14 cellular contexts compared by ENCODE assay signal in genomic region chr3:36837089-36837488, GRCh38.
DNase-seq lines count a peak whose midpoint lies in the region; ATAC-seq and TF ChIP-seq lines count a peak whose summit lies in the region.
"Had no signal": no experiment of that assay in that cellular context is flagged by ENCODE, and none has a peak within 500 bp of the region (broad histone marks: within the 10 kb centered on the region; RNA-seq: fewer than 3 reads in every experiment).

No MANE protein-coding gene starts in this region.

- H3K9me2 ChIP-seq in PC-3 (replicated peaks; ENCODE audit: low read length): no peaks in the 10 kb centered on the region

- H3K4me1 Mint-ChIP-seq in MCF 10A (ENCODE audit: insufficient read depth, unreplicated experiment): no peaks in the 10 kb centered on the region
- H3K4me1 Mint-ChIP-seq in stimulated activated effector memory CD8-positive, alpha-beta T cell treated with anti-CD3 and anti-CD28 coated beads, Interleukin-12 subunit alpha, Interleukin-12 subunit beta, amount 100 ng/mL, for 72 hours: peaks cover 9% of the 10 kb centered on the region

- 96% methylated on average over 2 of the region's 3 CpGs for WGBS in mammary epithelial cell (ENCODE audit: low coverage, missing lambda C conversion rate)

- H3K79me2 ChIP-seq in mammary epithelial cell (ENCODE audit: insufficient read depth, low read length) (no peaks in the 10 kb centered on the region), PC-3 (ENCODE audit: low read length) (no peaks in the 10 kb centered on the region)

- H3K27ac Mint-ChIP-seq in MCF 10A (ENCODE audit: low read depth, unreplicated experiment): no peak overlapping the region
- H3K27ac Mint-ChIP-seq in stimulated activated effector memory CD8-positive, alpha-beta T cell treated with anti-CD3 and anti-CD28 coated beads, Interleukin-12 subunit alpha, Interleukin-12 subunit beta, amount 100 ng/mL, for 72 hours: peak overlapping the region; percentile 35
- H3K27ac Mint-ChIP-seq: mesothelial cell of epicardium had no signal

- H4K20me1 ChIP-seq in mammary epithelial cell (ENCODE audit: insufficient read depth, low read length) (no peaks in the 10 kb centered on the region), PC-3 (ENCODE audit: low read length) (no peaks in the 10 kb centered on the region)

- POLR2A ChIA-PET in MCF 10A (lab: Yijun Ruan, JAX) (no interaction called here), PC-3 (lab: Charles Lee; ENCODE audit: unreplicated experiment) (no interaction called here)

- no peaks in the 10 kb centered on the region for H3K27me3 Mint-ChIP-seq in MCF 10A (ENCODE audit: insufficient read depth, unreplicated experiment)
- H3K27me3 Mint-ChIP-seq: activated naive CD8-positive, alpha-beta T cell had no signal

- H3K4me3 Mint-ChIP-seq in MCF 10A (ENCODE audit: unreplicated experiment): no peak overlapping the region
- H3K4me3 Mint-ChIP-seq in stimulated activated effector memory CD8-positive, alpha-beta T cell treated with anti-CD3 and anti-CD28 coated beads, Interleukin-12 subunit alpha, Interleukin-12 subunit beta, amount 100 ng/mL, for 72 hours: no peak overlapping the region
- H3K4me3 Mint-ChIP-seq: activated naive CD8-positive, alpha-beta T cell; mesothelial cell of epicardium had no signal

- peak; percentile 20; the same call in 1 of the 2 replicates for ATAC-seq in PC-3
- no peak for ATAC-seq in stimulated activated effector memory CD8-positive, alpha-beta T cell treated with anti-CD3 and anti-CD28 coated beads, Interleukin-12 subunit alpha, Interleukin-12 subunit beta, amount 100 ng/mL, for 72 hours
- ATAC-seq in HG03097 (IDR thresholded peaks at IDR 0.05; ENCODE audit: low FRiP score, unreplicated experiment): no peak

- CTCF ChIA-PET in mammary epithelial cell (lab: Charles Lee; ENCODE audit: low non-redundant PET) (interaction anchor here (0.5 to 0.7 kb wide), 2 partner anchors 13 to 21 kb away, joined by 3 to 5 read pairs; no protein-coding TSS in a partner anchor), MCF 10A (lab: Yijun Ruan, JAX) (interaction anchor here (1.0 to 1.1 kb wide), 3 partner anchors 11 to 45 kb away, joined by 3 to 6 read pairs (median 4); no protein-coding TSS in a partner anchor), PC-3 (lab: Charles Lee) (no interaction called here)

- H3K4me1 ChIP-seq in mammary epithelial cell (ENCODE audit: insufficient read depth, low read length) (no peaks in the 10 kb centered on the region), PC-3 (ENCODE audit: insufficient read depth, low read length) (no peaks in the 10 kb centered on the region)
- H3K4me1 ChIP-seq: spleen had no signal

- in situ Hi-C loops in mammary epithelial cell (cut with MboI; ENCODE audit: low sequenced_read_pairs in 2 of 2): no loop called here

- H3F3A ChIP-seq in PC-3 (ENCODE audit: low read length, unreplicated experiment): no peaks in the 10 kb centered on the region

- H3K4me3 ChIP-seq in mammary epithelial cell (replicated peaks in 1 of 3; ENCODE audit: insufficient read depth in 1 of 3, low read depth in 2 of 3, low read length in 3 of 3) (no peak overlapping the region), PC-3 (ENCODE audit: low read length) (no peak overlapping the region), epithelial cell of esophagus (ENCODE audit: low read length) (no peak overlapping the region)
- H3K4me3 ChIP-seq: spleen had no signal

- DNase-seq in mammary epithelial cell (no peak), MCF 10A (ENCODE audit: unreplicated experiment) (no peak), PC-3 (no peak), epithelial cell of esophagus (ENCODE audit: low read depth) (peak; percentile 6), MV-4-11 (lab: John Stamatoyannopoulos, UW) (no peak), COLO829 (ENCODE audit: low spot score) (no peak)
- no peak for DNase-seq in stimulated activated effector memory CD8-positive, alpha-beta T cell treated with anti-CD3 and anti-CD28 coated beads, Interleukin-12 subunit alpha, Interleukin-12 subunit beta, amount 100 ng/mL, for 72 hours (ENCODE audit: low spot score in 2 of 2)
- DNase-seq: ACHN; activated CD8-positive, alpha-beta memory T cell treated with anti-CD3 and anti-CD28 coated beads, Interleukin-2, amount 50 U/mL, for 4 hours; NCI-H2227 treated with DMSO at 0.1 percent for 48 hours; spleen had no signal

- no TSS peak for BruUV-seq in mammary epithelial cell (replicated peaks; lab: Mats Ljungman, UMichigan)
- no TSS peak for BruUV-seq in MCF 10A (replicated peaks; lab: Mats Ljungman, UMichigan)
- BruUV-seq in PC-3 (replicated peaks; lab: Mats Ljungman, UMichigan): no TSS peak

- dilution Hi-C loops in mammary epithelial cell (cut with HindIII; ENCODE audit: low sequenced_read_pairs): no loop called here

- H2AFZ ChIP-seq in mammary epithelial cell (ENCODE audit: low read depth, low read length) (no peak overlapping the region), PC-3 (ENCODE audit: low read length) (no peak overlapping the region)

- peaks cover 8% of the 10 kb centered on the region for H3K9me3 Mint-ChIP-seq in MCF 10A (ENCODE audit: unreplicated experiment)
- H3K9me3 Mint-ChIP-seq in stimulated activated effector memory CD8-positive, alpha-beta T cell treated with anti-CD3 and anti-CD28 coated beads, Interleukin-12 subunit alpha, Interleukin-12 subunit beta, amount 100 ng/mL, for 72 hours: no peaks in the 10 kb centered on the region

- peaks cover 7% of the 10 kb centered on the region for H3K36me3 Mint-ChIP-seq in MCF 10A (ENCODE audit: insufficient read depth, unreplicated experiment)
- H3K36me3 Mint-ChIP-seq in stimulated activated effector memory CD8-positive, alpha-beta T cell treated with anti-CD3 and anti-CD28 coated beads, Interleukin-12 subunit alpha, Interleukin-12 subunit beta, amount 100 ng/mL, for 72 hours: peaks cover 47% of the 10 kb centered on the region

- no peaks in the 10 kb centered on the region for H3K36me3 ChIP-seq in mammary epithelial cell (ENCODE audit: insufficient read depth, low read length)
- H3K36me3 ChIP-seq in PC-3 (ENCODE audit: low read depth, low read length): no peaks in the 10 kb centered on the region

- H3K4me2 ChIP-seq in mammary epithelial cell (ENCODE audit: insufficient read depth, low read depth, low read length): no peak overlapping the region
- H3K4me2 ChIP-seq in PC-3 (ENCODE audit: low read length): no peak overlapping the region

- H3K27ac ChIP-seq in mammary epithelial cell (ENCODE audit: insufficient read depth, low read depth, low read length) (no peak overlapping the region), PC-3 (ENCODE audit: low read length) (no peak overlapping the region)
- H3K27ac ChIP-seq: spleen had no signal

- TF ChIP-seq CTCF in mammary epithelial cell (conservative IDR thresholded peaks at IDR 0.05 in 1 of 2, IDR thresholded peaks at IDR 0.05 in 1 of 2; ENCODE audit: extremely low read depth in 1 of 2, insufficient read depth in 1 of 2, low read depth in 1 of 2, low read length in 2 of 2) (peak; percentile 22 to 45), MCF 10A (IDR thresholded peaks at IDR 0.05; ENCODE audit: unreplicated experiment) (no peak), PC-3 (conservative IDR thresholded peaks at IDR 0.05; ENCODE audit: low read depth, low read length) (no peak), epithelial cell of esophagus (IDR thresholded peaks at IDR 0.05; ENCODE audit: insufficient read depth, low read depth, low read length, missing control alignments) (peak; percentile 34)

- no peak overlapping the region for H3K9ac ChIP-seq in mammary epithelial cell (ENCODE audit: insufficient read depth, low read length)
- no peak overlapping the region for H3K9ac ChIP-seq in PC-3 (ENCODE audit: low read length)

- intact Hi-C loops in mammary epithelial cell (cut with micrococcal nuclease) (no loop called here), MCF 10A (cut with micrococcal nuclease) (no loop called here), PC-3 (cut with micrococcal nuclease) (no loop called here)

- H3K9me3 ChIP-seq in mammary epithelial cell (replicated peaks; ENCODE audit: insufficient read depth, low read length): no peaks in the 10 kb centered on the region
- no peaks in the 10 kb centered on the region for H3K9me3 ChIP-seq in PC-3 (ENCODE audit: low read length)

- H3K27me3 ChIP-seq in mammary epithelial cell (ENCODE audit: insufficient read depth, low read length): no peaks in the 10 kb centered on the region
- H3K27me3 ChIP-seq in PC-3 (ENCODE audit: low read length): no peaks in the 10 kb centered on the region
- H3K27me3 ChIP-seq: spleen had no signal

Comparison
In these comparisons a context has a peak if more than half of its experiments do, and no peak if none do; other contexts are left out.
1. CTCF ChIP-seq: peak in mammary epithelial cell (2 of 2) and epithelial cell of esophagus (single experiment); none in MCF 10A (single experiment) and PC-3 (single experiment).